Comparison of ENCODE assay signal across 21 cellular contexts in the genomic region with DNA sequence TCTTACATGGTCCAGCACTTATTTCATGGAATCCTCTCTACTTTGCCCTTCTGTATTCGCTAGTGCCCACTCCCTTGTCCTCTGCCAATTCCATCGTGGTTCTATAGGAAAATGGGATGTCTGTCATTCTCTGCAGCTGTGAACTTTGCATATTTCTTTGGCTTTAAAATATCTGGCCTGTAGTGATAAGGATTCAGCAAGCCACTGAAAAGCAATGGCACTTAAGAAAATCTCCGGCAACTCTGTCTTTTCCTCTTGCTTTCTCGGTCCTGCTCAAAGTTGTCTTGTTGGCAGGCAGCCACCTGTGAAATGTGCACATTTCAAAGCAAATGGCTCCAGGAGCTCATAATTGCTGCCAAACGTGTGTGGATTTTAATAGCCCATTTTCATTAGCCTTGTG.
DNase-seq lines count a peak whose midpoint lies in the region; ATAC-seq and TF ChIP-seq lines count a peak whose summit lies in the region.
"Had no signal": no experiment of that assay in that cellular context is flagged by ENCODE, and none has a peak within 500 bp of the region (broad histone marks: within the 10 kb centered on the region; RNA-seq: fewer than 3 reads in every experiment).

No MANE protein-coding gene starts in this region.

- no peaks in the 10 kb centered on the region for H3K36me3 Mint-ChIP-seq in effector memory CD8-positive, alpha-beta T cell (ENCODE audit: insufficient read depth)
- H3K36me3 Mint-ChIP-seq: activated naive CD4-positive, alpha-beta T cell treated with anti-CD3 and anti-CD28 coated beads, Interleukin-2, amount 50 U/mL, for 72 hours; stimulated activated memory B cell treated with anti-CD40 and anti-IgM and Interleukin-4, amounts not matched to agents 10 μg/mL and 1 μg/mL and 100 μg/mL, for 72 hours; type B pancreatic cell had no signal

- H3K4me1 Mint-ChIP-seq in effector memory CD8-positive, alpha-beta T cell (ENCODE audit: low read depth in 2 of 2) = no peaks in the 10 kb centered on the region
- H3K4me1 Mint-ChIP-seq: activated CD4-positive, alpha-beta T cell treated with anti-CD3 and anti-CD28 coated beads, Interleukin-2, amount 10 ng/mL, durations not matched to agents 24 days and 14 days; stimulated activated memory B cell treated with anti-CD40 and anti-IgM and Interleukin-4, amounts not matched to agents 10 μg/mL and 1 μg/mL and 100 μg/mL, for 72 hours had no signal

- H3K27me3 ChIP-seq in prostate gland (replicated peaks; ENCODE audit: insufficient read depth) = no peaks in the 10 kb centered on the region
- H3K27me3 ChIP-seq: BLaER1 treated with 17β-estradiol and CSF1 and Interleukin-3, amounts not matched to agents 10 nM and 100 nM; breast epithelium; gastrocnemius medialis; ovary had no signal

- no peak overlapping the region for H3K27ac ChIP-seq in prostate gland
- H3K27ac ChIP-seq: BLaER1 treated with 17β-estradiol and CSF1 and Interleukin-3, amounts not matched to agents 10 nM and 100 nM; breast epithelium; gastrocnemius medialis; ovary had no signal

- in situ Hi-C loops in G401 (cut with HindIII; ENCODE audit: low sequenced_read_pairs) = no loop called here

- no peak overlapping the region for H3K4me3 ChIP-seq in prostate gland
- H3K4me3 ChIP-seq: BLaER1 treated with 17β-estradiol and CSF1 and Interleukin-3, amounts not matched to agents 10 nM and 100 nM; breast epithelium; gastrocnemius medialis; ovary had no signal

- 34% methylated on average over 5 of the region's 5 CpGs for WGBS in prostate gland

- no peaks in the 10 kb centered on the region for H3K4me1 ChIP-seq in prostate gland (replicated peaks)
- H3K4me1 ChIP-seq: BLaER1 treated with 17β-estradiol and CSF1 and Interleukin-3, amounts not matched to agents 10 nM and 100 nM; breast epithelium; gastrocnemius medialis had no signal

- DNase-seq in G401 (ENCODE audit: low spot score) (peak; percentile 11), NCI-H1105 treated with DMSO at 0.1 percent for 48 hours (lab: John Stamatoyannopoulos, UW) (peak; percentile 97), NCI-H69 (lab: John Stamatoyannopoulos, UW) (peak; percentile 93), cerebellar cortex (ENCODE audit: low spot score) (peak; percentile 5), prostate gland (ENCODE audit: low spot score) (no peak)
- DNase-seq in effector memory CD8-positive, alpha-beta T cell = no peak
- DNase-seq: activated CD4-positive, alpha-beta T cell treated with anti-CD3 and anti-CD28 coated beads, Interleukin-2, amount 10 ng/mL, durations not matched to agents 24 days and 14 days; activated CD8-positive, alpha-beta memory T cell treated with anti-CD3 and anti-CD28 coated beads for 24 hours; activated T-cell treated with anti-CD3 and anti-CD28 coated beads for 4 hours; gastrocnemius medialis; IMR-90; nephron progenitor cell; ovary; retina had no signal

- intact Hi-C loops in prostate gland (cut with DNase I) = no loop called here

- no peak overlapping the region for H3K4me3 Mint-ChIP-seq in effector memory CD8-positive, alpha-beta T cell
- H3K4me3 Mint-ChIP-seq: activated CD4-positive, alpha-beta T cell treated with anti-CD3 and anti-CD28 coated beads, Interleukin-2, amount 10 ng/mL, durations not matched to agents 24 days and 14 days; nephron progenitor cell; stimulated activated memory B cell treated with anti-CD40 and anti-IgM and Interleukin-4, amounts not matched to agents 10 μg/mL and 1 μg/mL and 100 μg/mL, for 72 hours; type B pancreatic cell had no signal

- H3K9me3 ChIP-seq in prostate gland = no peaks in the 10 kb centered on the region
- H3K9me3 ChIP-seq: breast epithelium, gastrocnemius medialis, ovary had no signal

- H3K27me3 Mint-ChIP-seq in effector memory CD8-positive, alpha-beta T cell = peaks cover 36 to 60% of the 10 kb centered on the region in 2 donors

- no peak overlapping the region for H3K27ac Mint-ChIP-seq in effector memory CD8-positive, alpha-beta T cell
- H3K27ac Mint-ChIP-seq: activated CD4-positive, alpha-beta T cell treated with anti-CD3 and anti-CD28 coated beads, Interleukin-2, amount 10 ng/mL, durations not matched to agents 24 days and 14 days; activated naive CD4-positive, alpha-beta T cell treated with anti-CD3 and anti-CD28 coated beads, Interleukin-2, amount 50 U/mL, for 72 hours; activated T-helper 2 cell treated with anti-CD3 and anti-CD28 coated beads, Interferon-gamma antibody, Interleukin-2, Interleukin-4, amounts not matched to agents 10 μg/mL and 5 μg/mL and 100 μg/mL, durations not matched to agents 14 hours and 24 hours and 36 hours; nephron progenitor cell; stimulated activated memory B cell treated with anti-CD40 and anti-IgM and Interleukin-4, amounts not matched to agents 10 μg/mL and 1 μg/mL and 100 μg/mL, for 72 hours; type B pancreatic cell had no signal

- no peak for TF ChIP-seq POLR2A in prostate gland (IDR thresholded peaks at IDR 0.05)

- H3K9me3 Mint-ChIP-seq in effector memory CD8-positive, alpha-beta T cell = no peaks in the 10 kb centered on the region
- H3K9me3 Mint-ChIP-seq: activated naive CD4-positive, alpha-beta T cell treated with anti-CD3 and anti-CD28 coated beads, Interleukin-2, amount 50 U/mL, for 72 hours; activated T-helper 2 cell treated with anti-CD3 and anti-CD28 coated beads, Interferon-gamma antibody, Interleukin-2, Interleukin-4, amounts not matched to agents 10 μg/mL and 5 μg/mL and 100 μg/mL, durations not matched to agents 14 hours and 24 hours and 36 hours; stimulated activated memory B cell treated with anti-CD40 and anti-IgM and Interleukin-4, amounts not matched to agents 10 μg/mL and 1 μg/mL and 100 μg/mL, for 72 hours; type B pancreatic cell had no signal

- ATAC-seq in effector memory CD8-positive, alpha-beta T cell (replicated peaks) = no peak
- no peak for ATAC-seq in activated CD4-positive, CD25-positive, alpha-beta regulatory T cell treated with anti-CD3 and anti-CD28 coated beads, Interleukin-2, amount 50 U/mL, for 24 hours
- ATAC-seq: activated naive CD4-positive, alpha-beta T cell treated with anti-CD3 and anti-CD28 coated beads, Interleukin-2, amount 50 U/mL, for 72 hours; gastrocnemius medialis; stimulated activated memory B cell treated with anti-CD40 and anti-IgM and Interleukin-4, amounts not matched to agents 10 μg/mL and 1 μg/mL and 100 μg/mL, for 72 hours had no signal

- no peak for TF ChIP-seq CTCF in prostate gland (IDR thresholded peaks at IDR 0.05)

- no peaks in the 10 kb centered on the region for H3K36me3 ChIP-seq in prostate gland
- H3K36me3 ChIP-seq: BLaER1 treated with 17β-estradiol and CSF1 and Interleukin-3, amounts not matched to agents 10 nM and 100 nM; breast epithelium; gastrocnemius medialis; ovary had no signal

Comparison
In these comparisons a context has a peak if more than half of its experiments do, and no peak if none do; other contexts are left out.
1. DNase-seq: peak in G401 (single experiment), NCI-H1105 treated with DMSO at 0.1 percent for 48 hours (single experiment), NCI-H69 (single experiment) and cerebellar cortex (single experiment); none in prostate gland (single experiment) and effector memory CD8-positive, alpha-beta T cell (0 of 3).